ENCODE assay signal across 15 cellular contexts in the genomic region with DNA sequence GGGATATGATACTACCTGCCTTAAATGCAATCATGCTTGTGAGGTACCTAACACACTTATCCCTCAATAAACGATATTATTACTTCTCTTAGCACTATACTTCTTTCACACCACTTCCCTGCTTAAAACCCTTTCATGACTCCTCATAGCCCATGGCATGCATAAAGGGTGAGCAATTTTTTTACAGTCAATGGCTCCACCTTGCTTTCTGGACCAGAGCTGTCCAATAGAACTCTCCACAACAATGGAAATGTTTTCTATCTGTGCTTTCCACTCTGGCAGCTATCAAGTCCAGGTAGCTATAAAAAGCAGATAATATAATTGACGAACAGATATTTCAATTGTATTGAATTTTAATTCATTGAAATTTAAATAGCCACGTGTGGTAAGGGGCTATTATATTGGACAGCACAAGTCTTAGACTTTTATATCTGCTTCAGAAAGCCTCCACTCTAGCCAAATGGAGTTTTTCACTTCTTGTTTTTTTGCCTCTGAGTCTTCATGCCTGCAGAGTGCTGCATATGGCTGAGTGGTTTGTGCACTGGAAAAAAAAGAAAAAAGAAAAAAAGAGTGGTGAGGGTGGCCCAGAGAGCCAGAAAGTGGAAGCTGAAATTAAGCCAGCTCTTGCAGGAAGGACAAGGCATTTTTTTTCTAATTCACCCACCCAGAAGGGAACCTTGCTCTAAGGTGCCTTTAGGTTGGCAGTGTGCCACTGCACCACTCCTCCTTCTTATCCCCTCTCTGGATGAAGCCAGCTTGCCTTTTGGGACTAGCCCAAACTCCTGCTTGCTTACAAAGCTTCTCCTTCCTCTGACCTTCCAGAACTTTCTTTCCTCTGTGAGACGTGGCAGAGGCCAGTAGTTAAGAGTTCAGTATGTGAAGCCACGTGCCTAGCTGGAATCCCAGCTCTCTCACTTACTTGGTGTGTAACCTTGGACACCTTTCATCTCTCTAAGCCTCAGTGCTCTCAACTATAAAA.
DNase-seq lines count a peak whose midpoint lies in the region; ATAC-seq and TF ChIP-seq lines count a peak whose summit lies in the region.
"Had no signal": no experiment of that assay in that cellular context is flagged by ENCODE, and none has a peak within 500 bp of the region (broad histone marks: within the 10 kb centered on the region; RNA-seq: fewer than 3 reads in every experiment).

No MANE protein-coding gene starts in this region.

- H3K4me3 ChIP-seq in BJ (ENCODE audit: low read depth, low read length), result no peak overlapping the region
- H3K4me3 ChIP-seq: thoracic aorta had no signal

- no peak overlapping the region for H3K4me3 Mint-ChIP-seq in T-helper 2 cell treated with Interferon-gamma antibody and Interleukin-4, amounts not matched to agents 5 μg/mL and 100 μg/mL, for 36 hours
- H3K4me3 Mint-ChIP-seq: CD4-positive, CD25-positive, alpha-beta regulatory T cell; naive thymus-derived CD4-positive, alpha-beta T cell had no signal

- H3K27me3 Mint-ChIP-seq in T-helper 2 cell treated with Interferon-gamma antibody and Interleukin-4, amounts not matched to agents 5 μg/mL and 100 μg/mL, for 36 hours (ENCODE audit: low read depth), result no peaks in the 10 kb centered on the region
- H3K27me3 Mint-ChIP-seq: CD4-positive, CD25-positive, alpha-beta regulatory T cell had no signal

- H3K9me3 Mint-ChIP-seq in T-helper 2 cell treated with Interferon-gamma antibody and Interleukin-4, amounts not matched to agents 5 μg/mL and 100 μg/mL, for 36 hours, result peaks cover 22% of the 10 kb centered on the region

- H3K36me3 Mint-ChIP-seq in T-helper 2 cell treated with Interferon-gamma antibody and Interleukin-4, amounts not matched to agents 5 μg/mL and 100 μg/mL, for 36 hours (ENCODE audit: low read depth), result no peaks in the 10 kb centered on the region
- H3K36me3 Mint-ChIP-seq: CD4-positive, CD25-positive, alpha-beta regulatory T cell; naive thymus-derived CD4-positive, alpha-beta T cell had no signal

- TF ChIP-seq CTCF in BJ (IDR thresholded peaks at IDR 0.05; ENCODE audit: insufficient read depth, low read depth, low read length), result 0 out of 2 replicates have a peak, but pooled peaks have one; percentile 17

- no peaks in the 10 kb centered on the region for H3K36me3 ChIP-seq in BJ (ENCODE audit: control insufficient read depth, insufficient read depth, low read length)
- H3K36me3 ChIP-seq: thoracic aorta had no signal

- DNase-seq in BJ (ENCODE audit: low read depth) (no peak), RPMI7951 (ENCODE audit: low read depth) (peak; percentile 77), glomerular visceral epithelial cell (ENCODE audit: extremely low spot score) (peak; percentile 29), T-helper 9 cell (no peak), cerebellum (ENCODE audit: low spot score) (no peak)
- DNase-seq in activated CD4-positive, alpha-beta T cell treated with anti-CD3 and anti-CD28 coated beads for 48 hours, result no peak
- DNase-seq in T-helper 2 cell treated with Interferon-gamma antibody and Interleukin-4, amounts not matched to agents 5 μg/mL and 100 μg/mL, for 36 hours (ENCODE audit: low spot score), result no peak
- DNase-seq: amniotic stem cell; CD4-positive, CD25-positive, alpha-beta regulatory T cell; cortex of kidney; naive thymus-derived CD4-positive, alpha-beta T cell; NCI-H1436; NCI-H524 treated with DMSO at 0.1 percent for 48 hours had no signal

- no peaks in the 10 kb centered on the region for H3K27me3 ChIP-seq in BJ (ENCODE audit: control insufficient read depth, insufficient read depth, low read length)

- POLR2A ChIA-PET in BJ (lab: Charles Lee), result interaction anchor here (0.5 to 1.7 kb wide), 7 partner anchors 37 to 555 kb away, joined by 3 to 10 read pairs (median 3); no protein-coding TSS in a partner anchor

- no peak overlapping the region for H3K27ac Mint-ChIP-seq in T-helper 2 cell treated with Interferon-gamma antibody and Interleukin-4, amounts not matched to agents 5 μg/mL and 100 μg/mL, for 36 hours
- H3K27ac Mint-ChIP-seq: CD4-positive, CD25-positive, alpha-beta regulatory T cell; naive thymus-derived CD4-positive, alpha-beta T cell had no signal

- CTCF ChIA-PET in BJ (lab: Yijun Ruan, JAX), result interaction anchor here (0.6 to 3.4 kb wide), 23 partner anchors 14 to 739 kb away, joined by 3 to 16 read pairs (median 3); no protein-coding TSS in a partner anchor

- H3K4me1 Mint-ChIP-seq in T-helper 2 cell treated with Interferon-gamma antibody and Interleukin-4, amounts not matched to agents 5 μg/mL and 100 μg/mL, for 36 hours (ENCODE audit: low read depth), result no peaks in the 10 kb centered on the region
- H3K4me1 Mint-ChIP-seq: naive thymus-derived CD4-positive, alpha-beta T cell had no signal

- ATAC-seq in GM18868 (IDR thresholded peaks at IDR 0.05; ENCODE audit: unreplicated experiment), result peak; percentile 60
- ATAC-seq: naive thymus-derived CD4-positive, alpha-beta T cell had no signal

Comparison
In these comparisons a context has a peak if more than half of its experiments do, and no peak if none do; other contexts are left out.
1. DNase-seq: peak in RPMI7951 (single experiment) and glomerular visceral epithelial cell (single experiment); none in BJ (single experiment), T-helper 9 cell (single experiment), cerebellum (single experiment), activated CD4-positive, alpha-beta T cell treated with anti-CD3 and anti-CD28 coated beads for 48 hours (single experiment) and T-helper 2 cell treated with Interferon-gamma antibody and Interleukin-4, amounts not matched to agents 5 μg/mL and 100 μg/mL, for 36 hours (single experiment).